ENCODE assay signal across 2 cellular contexts in the genomic region with DNA sequence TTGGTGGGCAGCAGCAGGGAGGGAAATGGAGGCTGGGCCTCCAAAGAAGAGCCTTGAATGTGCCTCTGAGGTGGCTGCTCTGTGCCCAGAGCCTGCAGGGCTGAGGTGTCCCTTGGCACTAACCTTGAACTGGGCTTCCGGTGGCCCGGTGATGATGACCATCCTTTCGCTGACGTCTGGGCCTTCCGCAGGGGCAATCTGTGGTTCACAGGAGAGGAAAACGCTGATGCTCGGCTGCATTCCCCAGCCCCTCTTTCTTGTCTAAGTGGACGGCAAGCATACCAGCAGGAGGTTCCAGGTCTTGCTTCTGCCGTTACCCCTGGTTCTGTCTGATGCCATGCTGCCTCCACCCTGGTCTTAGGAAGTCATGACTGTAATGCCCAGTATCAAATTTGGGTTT.
A peak's percentile ranks its signal among the peaks of the same experiment; 100 is the strongest.
TF ChIP-seq lines count a peak whose summit lies in the region.

No MANE protein-coding gene starts in this region.

TF ChIP-seq in HepG2, 621 proteins besides CTCF, POLR2A, EP300 and RAD21:
- TF ChIP-seq AGO2 (optimal IDR thresholded peaks at IDR 0.05; ENCODE audit: low read depth, low read length) (peak; percentile 62), RBM22 (optimal IDR thresholded peaks at IDR 0.05; ENCODE audit: low read length) (peak; percentile 63), POLR2AphosphoS5 (IDR thresholded peaks at IDR 0.05; ENCODE audit: low read depth, low read length) (peak; percentile 32; the same call in 1 of the 2 replicates), ZNF691 (CRISPR knock-in tag; IDR thresholded peaks at IDR 0.05; ENCODE audit: borderline replicate concordance, low read depth) (no peak), ZSCAN31 (CRISPR knock-in tag; IDR thresholded peaks at IDR 0.05; ENCODE audit: low read depth) (no peak)
- TF ChIP-seq, protein P1, sequence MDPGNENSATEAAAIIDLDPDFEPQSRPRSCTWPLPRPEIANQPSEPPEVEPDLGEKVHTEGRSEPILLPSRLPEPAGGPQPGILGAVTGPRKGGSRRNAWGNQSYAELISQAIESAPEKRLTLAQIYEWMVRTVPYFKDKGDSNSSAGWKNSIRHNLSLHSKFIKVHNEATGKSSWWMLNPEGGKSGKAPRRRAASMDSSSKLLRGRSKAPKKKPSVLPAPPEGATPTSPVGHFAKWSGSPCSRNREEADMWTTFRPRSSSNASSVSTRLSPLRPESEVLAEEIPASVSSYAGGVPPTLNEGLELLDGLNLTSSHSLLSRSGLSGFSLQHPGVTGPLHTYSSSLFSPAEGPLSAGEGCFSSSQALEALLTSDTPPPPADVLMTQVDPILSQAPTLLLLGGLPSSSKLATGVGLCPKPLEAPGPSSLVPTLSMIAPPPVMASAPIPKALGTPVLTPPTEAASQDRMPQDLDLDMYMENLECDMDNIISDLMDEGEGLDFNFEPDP (CRISPR knock-in tag; conservative IDR thresholded peaks at IDR 0.05), result no peak

TF ChIP-seq in H1, 55 proteins besides CTCF, POLR2A, EP300 and RAD21:
- TF ChIP-seq RBBP5 (IDR thresholded peaks at IDR 0.05; ENCODE audit: borderline replicate concordance, low read depth, low read length) (no peak), HDAC2 (IDR thresholded peaks at IDR 0.05; ENCODE audit: borderline replicate concordance in 1 of 2, low read depth in 2 of 2, low read length in 2 of 2) (no peak), POLR2AphosphoS5 (IDR thresholded peaks at IDR 0.05; ENCODE audit: low read depth, low read length) (peak; percentile 7; the same call in 1 of the 2 replicates)
